12 cellular contexts compared by ENCODE assay signal in the genomic region with DNA sequence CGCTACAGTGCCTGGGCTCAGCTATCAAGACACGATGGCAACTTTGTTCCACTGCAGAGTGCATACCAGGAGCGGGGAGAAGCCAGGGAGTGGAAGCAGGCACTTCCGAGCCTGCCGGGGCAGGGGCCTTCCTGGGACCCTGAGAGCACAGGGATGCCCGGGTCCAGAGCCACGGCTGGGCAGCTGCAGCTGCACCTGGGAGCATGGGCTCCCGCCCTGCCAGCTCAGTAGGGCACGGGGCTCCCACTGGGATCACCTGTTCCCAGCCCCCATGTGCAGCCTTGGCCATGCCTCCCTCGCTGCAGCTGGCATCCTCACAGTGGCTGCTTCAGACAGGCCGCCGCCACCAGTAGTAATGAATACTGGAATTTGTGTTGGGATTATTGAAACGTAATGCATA.
"Had no signal": no experiment of that assay in that cellular context is flagged by ENCODE, and none has a peak within 500 bp of the region (broad histone marks: within the 10 kb centered on the region; RNA-seq: fewer than 3 reads in every experiment).

No MANE protein-coding gene starts in this region.

- H3K27ac Mint-ChIP-seq: activated T-helper 2 cell treated with anti-CD3 and anti-CD28 coated beads, Interferon-gamma antibody, Interleukin-2, Interleukin-4, amounts not matched to agents 10 μg/mL and 5 μg/mL and 100 μg/mL, durations not matched to agents 14 hours and 24 hours and 36 hours had no signal

- H3K27ac ChIP-seq: tibial nerve had no signal

- H3K9me3 Mint-ChIP-seq: activated naive CD4-positive, alpha-beta T cell treated with anti-CD3 and anti-CD28 coated beads, Interleukin-2, amount 50 U/mL, for 72 hours; activated T-helper 2 cell treated with anti-CD3 and anti-CD28 coated beads, Interferon-gamma antibody, Interleukin-2, Interleukin-4, amounts not matched to agents 10 μg/mL and 5 μg/mL and 100 μg/mL, durations not matched to agents 14 hours and 24 hours and 36 hours had no signal

- H3K9me3 ChIP-seq: heart right ventricle, left ventricle myocardium inferior, tibial nerve had no signal

- DNase-seq: activated CD4-positive, alpha-beta T cell treated with anti-CD3 and anti-CD28 coated beads for 1 hour; activated CD8-positive, alpha-beta memory T cell treated with anti-CD3 and anti-CD28 coated beads for 24 hours; activated T-cell treated with anti-CD3 and anti-CD28 coated beads for 4 hours; aorta; heart right ventricle; left ventricle myocardium inferior; mesenchymal stem cell; T1000 had no signal

- H3K36me3 ChIP-seq: left ventricle myocardium inferior had no signal

- H3K27me3 ChIP-seq: heart right ventricle, tibial nerve had no signal

- H3K4me3 ChIP-seq: heart right ventricle, left ventricle myocardium inferior, skin epidermis, tibial nerve had no signal
